ENCODE assay signal across 15 cellular contexts in genomic region chr16:72797606-72798005, GRCh38.
DNase-seq lines count a peak whose midpoint lies in the region; ATAC-seq and TF ChIP-seq lines count a peak whose summit lies in the region.
"Had no signal": no experiment of that assay in that cellular context is flagged by ENCODE, and none has a peak within 500 bp of the region (broad histone marks: within the 10 kb centered on the region; RNA-seq: fewer than 3 reads in every experiment).

No MANE protein-coding gene starts in this region.

- DNase-seq in Right ventricle myocardium superior (peak; percentile 47), right atrium auricular region (ENCODE audit: low spot score) (no peak), NCI-H2029 treated with DMSO at 0.1 percent for 48 hours (lab: John Stamatoyannopoulos, UW) (peak; percentile 67), left ventricle myocardium inferior (peak; percentile 28), NCI-H2171 (lab: John Stamatoyannopoulos, UW) (no peak), NCI-H526 treated with DMSO at 0.1 percent for 48 hours (lab: John Stamatoyannopoulos, UW) (no peak), RWPE1 (ENCODE audit: low spot score) (no peak)
- DNase-seq: CD8-positive, alpha-beta memory T cell; KBM-7; NCI-H1048; NCI-H2081 treated with DMSO at 0.1 percent for 48 hours; NCI-H524; NK-92 treated with Interleukin-12 subunit alpha and Interleukin-12 subunit beta, amount 100 ng/mL, for 24 hours; OCI-M1; RPMI8226 had no signal

- no peak overlapping the region for H3K4me3 ChIP-seq in right atrium auricular region
- no peak overlapping the region for H3K4me3 ChIP-seq in left ventricle myocardium inferior

- H3K9me3 ChIP-seq in right atrium auricular region (no peaks in the 10 kb centered on the region), left ventricle myocardium inferior (replicated peaks) (no peaks in the 10 kb centered on the region)

- intact Hi-C loops in Right ventricle myocardium superior (cut with DNase I) (no loop called here), left ventricle myocardium inferior (cut with micrococcal nuclease) (no loop called here)

- CTCF ChIA-PET in RWPE1 (lab: Yijun Ruan, JAX): interaction anchor here (0.6 kb wide), 1 partner anchor 35 kb away, joined by 3 read pairs; no protein-coding TSS in a partner anchor

- TF ChIP-seq CTCF in right atrium auricular region (IDR thresholded peaks at IDR 0.05) (no peak), left ventricle myocardium inferior (IDR thresholded peaks at IDR 0.05; ENCODE audit: borderline replicate concordance) (no peak), RWPE1 (conservative IDR thresholded peaks at IDR 0.05; ENCODE audit: low read depth) (no peak)

- POLR2A ChIA-PET in RWPE1 (lab: Yijun Ruan, JAX; ENCODE audit: low non-redundant PET): no interaction called here

- H3K27ac ChIP-seq in right atrium auricular region (no peak overlapping the region), left ventricle myocardium inferior (replicated peaks) (peak overlapping the region; percentile 25), RWPE1 (no peak overlapping the region)

- H3K36me3 ChIP-seq in right atrium auricular region: peaks cover 71% of the 10 kb centered on the region
- peaks cover 81% of the 10 kb centered on the region for H3K36me3 ChIP-seq in left ventricle myocardium inferior

- ATAC-seq in Right ventricle myocardium superior (ENCODE audit: poor library complexity): peak; percentile 91

- H3K27me3 ChIP-seq in right atrium auricular region (no peaks in the 10 kb centered on the region), left ventricle myocardium inferior (ENCODE audit: low read depth) (no peaks in the 10 kb centered on the region)

- no peaks in the 10 kb centered on the region for H3K4me1 ChIP-seq in right atrium auricular region
- peaks cover 15% of the 10 kb centered on the region for H3K4me1 ChIP-seq in left ventricle myocardium inferior

Comparison
In these comparisons a context has a peak if more than half of its experiments do, and no peak if none do; other contexts are left out.
1. DNase-seq: peak in Right ventricle myocardium superior (single experiment), NCI-H2029 treated with DMSO at 0.1 percent for 48 hours (single experiment) and left ventricle myocardium inferior (single experiment); none in right atrium auricular region (single experiment), NCI-H2171 (single experiment), NCI-H526 treated with DMSO at 0.1 percent for 48 hours (single experiment) and RWPE1 (single experiment).